8 cellular contexts compared by ENCODE assay signal in genomic region chr6:31862344-31863235, GRCh38. TPM values are rescaled to one million over a fixed set of nuclear protein-coding genes. Genes with fewer than 3 reads are reported as not detected.
DNase-seq lines count a peak whose midpoint lies in the region; ATAC-seq and TF ChIP-seq lines count a peak whose summit lies in the region.

Gene NEU1 (minus strand): TSS chr6:31862821. CDS start chr6:31862776, 45 bp downstream.

- no peaks in the 10 kb centered on the region for H4K20me1 ChIP-seq in KMS-11 (ENCODE audit: insufficient read depth)

- H3K36me3 ChIP-seq in KMS-11 (ENCODE audit: insufficient read depth), result no peaks in the 10 kb centered on the region
- peaks cover 0 to 40% (median 0%) of the 10 kb centered on the region in 3 donors for H3K36me3 ChIP-seq in Peyer's patch
- peaks cover 0 to 11% of the 10 kb centered on the region in 2 donors for H3K36me3 ChIP-seq in esophagus (ENCODE audit: control insufficient read depth in 2 of 2, insufficient read depth in 2 of 2, low read length in 1 of 2)
- peaks cover 35% of the 10 kb centered on the region for H3K36me3 ChIP-seq in mucosa of stomach (ENCODE audit: control insufficient read depth, insufficient read depth, low read length)

- 0% methylated on average over 64 of the region's 64 CpGs for WGBS in esophagus, 2 donors

- H3K4me2 ChIP-seq in KMS-11, result peak within 1 kb of the TSS; percentile 97

- peak; percentile 99 for DNase-seq in DMS53 treated with DMSO at 0.1 percent for 48 hours (lab: John Stamatoyannopoulos, UW; ENCODE audit: unreplicated experiment)
- DNase-seq in Peyer's patch, result peak; percentile 99 to 100 (median 100)
- DNase-seq in activated T-cell treated with anti-CD3 and anti-CD28 coated beads, Interleukin-2, amount 50 U/mL, for 48 hours, result peak; percentile 98
- DNase-seq in stimulated activated CD8-positive, alpha-beta memory T cell treated with anti-CD3 and anti-CD28 coated beads, Interleukin-7, amount 100 ng/mL, for 1 hour (ENCODE audit: low read depth in 2 of 2), result peak; percentile 95 to 96

- TF ChIP-seq CTCF in KMS-11 (conservative IDR thresholded peaks at IDR 0.05; ENCODE audit: low read depth, low read length) (no peak), Peyer's patch (IDR thresholded peaks at IDR 0.05) (no peak)

- peak; percentile 91 for ATAC-seq in GM21737 (IDR thresholded peaks at IDR 0.05; ENCODE audit: unreplicated experiment)

- peak within 1 kb of the TSS; percentile 87 for H3K27ac ChIP-seq in KMS-11
- H3K27ac ChIP-seq in Peyer's patch, result peak within 1 kb of the TSS; percentile 79 to 86 (median 86)
- H3K27ac ChIP-seq in esophagus (ENCODE audit: low read depth in 2 of 2, low read length in 1 of 2), result peak within 1 kb of the TSS; percentile 85 to 90

- H3K4me1 ChIP-seq in KMS-11 (ENCODE audit: low read depth, poor library complexity, severe bottlenecking) (peaks cover 10% of the 10 kb centered on the region), Peyer's patch (peaks cover 0 to 17% (median 2%) of the 10 kb centered on the region in 4 donors), esophagus (ENCODE audit: control insufficient read depth in 2 of 2, insufficient read depth in 2 of 2, low read length in 1 of 2) (peaks cover 0 to 8% of the 10 kb centered on the region in 2 donors), mucosa of stomach (ENCODE audit: control insufficient read depth, insufficient read depth, low read length) (peaks cover 31% of the 10 kb centered on the region)

- H3K27me3 ChIP-seq in KMS-11 (ENCODE audit: insufficient read depth, low read depth), result no peaks in the 10 kb centered on the region
- no peaks in the 10 kb centered on the region for H3K27me3 ChIP-seq in Peyer's patch
- H3K27me3 ChIP-seq in esophagus (ENCODE audit: control insufficient read depth in 1 of 2, insufficient read depth in 2 of 2, low read length in 2 of 2), result no peaks in the 10 kb centered on the region
- no peaks in the 10 kb centered on the region for H3K27me3 ChIP-seq in mucosa of stomach (ENCODE audit: control insufficient read depth, insufficient read depth, low read length)

- H3K9ac ChIP-seq in KMS-11 (peak within 1 kb of the TSS; percentile 84), mucosa of stomach (ENCODE audit: low read length) (peak within 1 kb of the TSS; percentile 80)

- H3K9me3 ChIP-seq in Peyer's patch (no peaks in the 10 kb centered on the region), esophagus (ENCODE audit: control insufficient read depth in 2 of 2, insufficient read depth in 1 of 2, low read depth in 1 of 2, low read length in 1 of 2) (no peaks in the 10 kb centered on the region), mucosa of stomach (ENCODE audit: control insufficient read depth, low read length) (no peaks in the 10 kb centered on the region)

- H3K4me3 ChIP-seq in KMS-11 (IDR thresholded peaks at IDR 0.05; ENCODE audit: insufficient read depth, low read depth, low read length) (no peak within 1 kb of the TSS), Peyer's patch (peak within 1 kb of the TSS; percentile 64 to 75 (median 69)), esophagus (ENCODE audit: low read depth in 1 of 2, low read length in 2 of 2) (peak within 1 kb of the TSS; percentile 78 to 81), mucosa of stomach (ENCODE audit: low read length) (peak within 1 kb of the TSS; percentile 44)

- peak within 1 kb of the TSS; percentile 65 for H2AFZ ChIP-seq in KMS-11 (ENCODE audit: low read depth)

- TF ChIP-seq POLR2A in Peyer's patch (IDR thresholded peaks at IDR 0.05), result peak; percentile 93 to 96

- no peaks in the 10 kb centered on the region for H3K79me2 ChIP-seq in KMS-11 (ENCODE audit: insufficient read depth, low read depth)

RNA-seq across cellular contexts. Expression of gene NEU1, which starts in this region (rescaled TPM):
- total RNA-seq in Peyer's patch, result 100 to 1,000 TPM in 1 of 4 donors, 10 to 100 TPM in 3; 11.6 to 100 (median 81.8) TPM
- 10 to 100 TPM; 13.6 to 14.6 TPM for polyA plus RNA-seq in esophagus
